20 cellular contexts compared by ENCODE assay signal in the genomic region with DNA sequence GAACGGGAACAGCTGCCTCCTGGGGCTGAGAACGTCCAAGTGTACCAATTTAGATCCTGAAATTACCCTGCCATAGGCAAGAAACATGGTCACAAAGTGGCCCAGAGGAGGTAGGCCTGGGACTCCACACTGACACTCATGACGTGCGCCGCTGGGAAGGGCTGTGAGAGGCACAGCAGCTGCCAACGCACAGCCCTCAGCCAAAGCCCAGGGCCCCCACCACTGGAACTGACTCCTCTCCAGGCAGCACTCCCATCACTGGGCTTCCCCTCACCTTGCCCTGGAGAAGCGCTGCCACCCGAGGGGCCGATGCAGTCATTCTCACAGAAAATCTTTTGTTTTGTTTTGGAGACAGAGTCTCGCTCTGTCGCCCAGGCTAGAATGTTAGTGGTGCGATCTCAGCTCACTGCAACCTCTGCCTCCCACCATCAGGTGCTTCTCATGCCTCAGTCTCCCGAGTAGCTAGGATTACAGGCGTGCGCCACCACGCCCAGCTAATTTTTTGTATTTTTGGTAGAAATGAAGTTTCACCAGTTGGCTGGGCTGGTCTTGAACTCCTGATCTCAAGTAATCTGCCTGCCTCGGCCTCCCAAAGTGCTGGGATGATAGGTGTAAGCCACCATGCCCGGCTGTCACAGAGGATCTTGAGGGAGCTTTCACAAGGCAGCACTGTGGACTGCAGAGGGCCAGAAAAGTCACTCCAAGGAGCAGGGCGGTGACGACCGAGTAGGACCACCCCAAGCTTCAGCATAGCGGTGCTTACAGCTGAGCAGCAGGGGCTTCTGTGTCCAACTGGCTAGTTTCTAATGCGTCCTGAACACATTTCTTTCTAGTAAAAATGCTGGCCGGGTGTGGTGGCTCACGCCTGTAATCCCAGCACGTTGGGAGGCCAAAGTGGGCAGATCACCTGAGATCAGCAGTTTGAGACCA.
"Had no signal": no experiment of that assay in that cellular context is flagged by ENCODE, and none has a peak within 500 bp of the region (broad histone marks: within the 10 kb centered on the region; RNA-seq: fewer than 3 reads in every experiment).

No MANE protein-coding gene starts in this region.

- H3K4me3 ChIP-seq: colonic mucosa, esophagus squamous epithelium, gastrocnemius medialis, mucosa of descending colon, right lobe of liver, transverse colon, vagina had no signal

- H3K27me3 ChIP-seq: colonic mucosa, esophagus squamous epithelium, gastrocnemius medialis, right lobe of liver, transverse colon, vagina had no signal

- H3K27ac ChIP-seq: colonic mucosa, esophagus squamous epithelium, gastrocnemius medialis, parathyroid adenoma, right lobe of liver, transverse colon, vagina had no signal

- H3K4me3 Mint-ChIP-seq: activated CD4-positive, alpha-beta T cell treated with anti-CD3 and anti-CD28 coated beads, Interleukin-2, amount 10 ng/mL, durations not matched to agents 24 days and 14 days; activated CD8-positive, alpha-beta memory T cell treated with anti-CD3 and anti-CD28 coated beads, Interleukin-2, amount 10 ng/mL, durations not matched to agents 7 days and 5 days; activated CD8-positive, alpha-beta T cell treated with anti-CD3 and anti-CD28 coated beads for 36 hours; brain; nephron progenitor cell; T-helper 2 cell treated with Interferon-gamma antibody and Interleukin-4, amounts not matched to agents 5 μg/mL and 100 μg/mL, for 36 hours had no signal

- H3K4me1 ChIP-seq: colonic mucosa, esophagus squamous epithelium, gastrocnemius medialis, parathyroid adenoma, right lobe of liver, transverse colon, vagina had no signal

- H3K4me1 Mint-ChIP-seq: activated CD4-positive, alpha-beta T cell treated with anti-CD3 and anti-CD28 coated beads, Interleukin-2, amount 10 ng/mL, durations not matched to agents 24 days and 14 days; activated CD8-positive, alpha-beta memory T cell treated with anti-CD3 and anti-CD28 coated beads, Interleukin-2, amount 10 ng/mL, durations not matched to agents 7 days and 5 days; brain; nephron progenitor cell had no signal

- DNase-seq: activated CD4-positive, alpha-beta T cell treated with anti-CD3 and anti-CD28 coated beads, Interleukin-2, amount 10 ng/mL, durations not matched to agents 24 days and 14 days; activated CD8-positive, alpha-beta memory T cell treated with anti-CD3 and anti-CD28 coated beads, Interleukin-2, amount 10 ng/mL, durations not matched to agents 7 days and 5 days; activated CD8-positive, alpha-beta T cell treated with anti-CD3 and anti-CD28 coated beads for 36 hours; activated naive CD4-positive, alpha-beta T cell treated with Interleukin-2 at 50 U/mL for 16 hours; activated T-cell treated with anti-CD3 and anti-CD28 coated beads for 4 hours; colonic mucosa; esophagus squamous epithelium; gastrocnemius medialis; mesenchymal stem cell; mucosa of descending colon; nephron progenitor cell; right lobe of liver; stimulated activated CD4-positive, alpha-beta T cell treated with anti-CD3 and anti-CD28 coated beads, Interleukin-4, amount 100 ng/mL, for 1 hour; transverse colon had no signal

- ATAC-seq: activated CD4-positive, CD25-positive, alpha-beta regulatory T cell treated with anti-CD3 and anti-CD28 coated beads, Interleukin-2, amount 50 U/mL, for 24 hours; activated CD8-positive, alpha-beta memory T cell treated with anti-CD3 and anti-CD28 coated beads, Interleukin-2, amount 10 ng/mL, durations not matched to agents 7 days and 5 days; activated CD8-positive, alpha-beta T cell treated with anti-CD3 and anti-CD28 coated beads for 36 hours; gastrocnemius medialis; mucosa of descending colon; SK-N-SH treated with all-trans-retinoic acid at 6 μM for 48 hours had no signal

- H3K9me3 ChIP-seq: colonic mucosa, esophagus squamous epithelium, gastrocnemius medialis, mucosa of descending colon, right lobe of liver, transverse colon, vagina had no signal

- H3K27ac Mint-ChIP-seq: activated CD4-positive, alpha-beta T cell treated with anti-CD3 and anti-CD28 coated beads, Interleukin-2, amount 10 ng/mL, durations not matched to agents 24 days and 14 days; activated CD8-positive, alpha-beta memory T cell treated with anti-CD3 and anti-CD28 coated beads, Interleukin-2, amount 10 ng/mL, durations not matched to agents 7 days and 5 days; activated CD8-positive, alpha-beta T cell treated with anti-CD3 and anti-CD28 coated beads for 36 hours; T-helper 2 cell treated with Interferon-gamma antibody and Interleukin-4, amounts not matched to agents 5 μg/mL and 100 μg/mL, for 36 hours had no signal

- H3K9me3 Mint-ChIP-seq: activated CD4-positive, alpha-beta T cell treated with anti-CD3 and anti-CD28 coated beads, Interleukin-2, amount 10 ng/mL, durations not matched to agents 24 days and 14 days; activated CD8-positive, alpha-beta T cell treated with anti-CD3 and anti-CD28 coated beads for 36 hours; brain; nephron progenitor cell; T-helper 2 cell treated with Interferon-gamma antibody and Interleukin-4, amounts not matched to agents 5 μg/mL and 100 μg/mL, for 36 hours had no signal

- H2AFZ ChIP-seq: parathyroid adenoma had no signal

- H3K27me3 Mint-ChIP-seq: activated CD4-positive, alpha-beta T cell treated with anti-CD3 and anti-CD28 coated beads, Interleukin-2, amount 10 ng/mL, durations not matched to agents 24 days and 14 days; activated CD8-positive, alpha-beta memory T cell treated with anti-CD3 and anti-CD28 coated beads, Interleukin-2, amount 10 ng/mL, durations not matched to agents 7 days and 5 days; activated CD8-positive, alpha-beta T cell treated with anti-CD3 and anti-CD28 coated beads for 36 hours; brain had no signal
